In genomic region chr4:159639924-159640323, GRCh38 we compare ENCODE assay signal across 18 cellular contexts.
"Had no signal": no experiment of that assay in that cellular context is flagged by ENCODE, and none has a peak within 500 bp of the region (broad histone marks: within the 10 kb centered on the region; RNA-seq: fewer than 3 reads in every experiment).

No MANE protein-coding gene starts in this region.

- H3K36me3 ChIP-seq: adrenal gland, right lobe of liver had no signal

- H3K4me3 ChIP-seq: adrenal gland, lung, right lobe of liver, smooth muscle cell, testis had no signal

- H3K27ac ChIP-seq: adrenal gland, right lobe of liver, testis had no signal

- H3K4me1 Mint-ChIP-seq: brain had no signal

- H3K36me3 Mint-ChIP-seq: activated naive CD4-positive, alpha-beta T cell treated with anti-CD3 and anti-CD28 coated beads, Interleukin-2, amount 50 U/mL, for 72 hours; brain; type B pancreatic cell had no signal

- ATAC-seq: activated naive CD4-positive, alpha-beta T cell treated with anti-CD3 and anti-CD28 coated beads, Interleukin-2, amount 50 U/mL, for 72 hours; right lobe of liver had no signal

- H3K27me3 Mint-ChIP-seq: brain; dendritic cell treated with granulocyte-macrophage colony-stimulating factor and Interleukin-4, amounts not matched to agents 40 ng/mL and 50 ng/mL, for 4 days; progenitor cell of endocrine pancreas; type B pancreatic cell had no signal

- H3K4me3 Mint-ChIP-seq: brain; dendritic cell treated with granulocyte-macrophage colony-stimulating factor and Interleukin-4, amounts not matched to agents 40 ng/mL and 50 ng/mL, for 4 days; type B pancreatic cell had no signal

- H3K4me1 ChIP-seq: adrenal gland, right lobe of liver, testis had no signal

- DNase-seq: activated CD4-positive, alpha-beta T cell treated with anti-CD3 and anti-CD28 coated beads, Interleukin-2, amount 50 U/mL, for 4 hours; activated gamma-delta T cell treated with Interleukin-2 at 50 U/mL for 16 hours; adrenal gland; cerebellar nuclear complex; effector memory CD4-positive, alpha-beta T cell; glutamatergic neuron; hippocampal formation; islet precursor cell; right lobe of liver; stimulated activated CD4-positive, alpha-beta T cell treated with anti-CD3 and anti-CD28 coated beads, Interleukin-4, amount 100 ng/mL, for 1 hour; testis had no signal

- H3K27ac Mint-ChIP-seq: activated naive CD4-positive, alpha-beta T cell treated with anti-CD3 and anti-CD28 coated beads, Interleukin-2, amount 50 U/mL, for 72 hours; brain; dendritic cell treated with granulocyte-macrophage colony-stimulating factor and Interleukin-4, amounts not matched to agents 40 ng/mL and 50 ng/mL, for 4 days; progenitor cell of endocrine pancreas; type B pancreatic cell had no signal

- H3K27me3 ChIP-seq: adrenal gland, right lobe of liver, testis had no signal

- H3K4me2 ChIP-seq: smooth muscle cell had no signal

- H3K9me3 Mint-ChIP-seq: type B pancreatic cell had no signal
